Comparison of ENCODE assay signal across 18 cellular contexts in the genomic region with DNA sequence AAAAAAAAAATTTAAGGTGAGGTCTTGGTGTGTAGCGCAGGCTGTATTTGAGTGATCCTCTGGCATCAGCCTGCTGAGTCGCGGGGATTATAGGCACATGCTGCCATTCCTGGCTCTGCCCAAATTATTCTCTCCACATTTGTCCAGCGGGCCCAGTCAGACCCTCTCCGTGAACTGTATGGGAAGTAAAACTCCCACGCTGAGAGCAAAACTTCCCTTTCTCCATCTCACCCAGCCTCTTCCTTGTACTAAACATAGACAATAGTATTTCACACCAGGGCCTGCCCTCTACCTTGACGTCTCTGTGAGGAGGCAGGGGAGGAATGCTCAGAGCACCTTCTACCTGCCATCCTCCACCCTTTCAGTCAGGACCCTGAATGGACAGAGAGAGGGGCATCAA. TPM values are rescaled to one million over a fixed set of nuclear protein-coding genes. Genes with fewer than 3 reads are reported as not detected.
DNase-seq lines count a peak whose midpoint lies in the region; ATAC-seq and TF ChIP-seq lines count a peak whose summit lies in the region.
"Had no signal": no experiment of that assay in that cellular context is flagged by ENCODE, and none has a peak within 500 bp of the region (broad histone marks: within the 10 kb centered on the region; RNA-seq: fewer than 3 reads in every experiment).

No MANE protein-coding gene starts in this region.

- no peaks in the 10 kb centered on the region for H3K36me3 ChIP-seq in thyroid gland

- H3K27me3 ChIP-seq in thyroid gland: no peaks in the 10 kb centered on the region
- H3K27me3 ChIP-seq: BLaER1 treated with 17β-estradiol and CSF1 and Interleukin-3, amounts not matched to agents 10 nM and 100 nM had no signal

- H3K36me3 Mint-ChIP-seq in activated CD8-positive, alpha-beta T cell treated with anti-CD3 and anti-CD28 coated beads for 36 hours (ENCODE audit: low read depth): peaks cover 17% of the 10 kb centered on the region

- H3K27ac Mint-ChIP-seq in activated CD8-positive, alpha-beta T cell treated with anti-CD3 and anti-CD28 coated beads for 36 hours: no peak overlapping the region

- no peaks in the 10 kb centered on the region for H3K4me1 Mint-ChIP-seq in activated CD8-positive, alpha-beta T cell treated with anti-CD3 and anti-CD28 coated beads for 36 hours (ENCODE audit: low read depth)

- CTCF ChIA-PET in RWPE1 (lab: Yijun Ruan, JAX): no interaction called here
- CTCF ChIA-PET in activated CD8-positive, alpha-beta T cell treated with anti-CD3 and anti-CD28 coated beads for 36 hours (lab: Charles Lee): no interaction called here

- peak; percentile 7 for DNase-seq in SKM-1 treated with dmso at 0.1 percent for 144 hours (lab: John Stamatoyannopoulos, UW; ENCODE audit: unreplicated experiment)
- DNase-seq in SKM-1 (lab: John Stamatoyannopoulos, UW; ENCODE audit: unreplicated experiment): no peak
- DNase-seq in RWPE1 (ENCODE audit: low spot score): no peak
- peak; percentile 48 for DNase-seq in medulla oblongata (ENCODE audit: extremely low spot score)
- DNase-seq in thyroid gland: no peak
- DNase-seq in NCI-H1048 (lab: John Stamatoyannopoulos, UW): no peak
- DNase-seq in activated CD8-positive, alpha-beta T cell treated with anti-CD3 and anti-CD28 coated beads for 36 hours: no peak
- DNase-seq in iPS-NIHi11 (ENCODE audit: low spot score): no peak
- DNase-seq: DND-41, GOT3, KG1, NCI-H1105, NCI-H1694, NCI-H2227 treated with DMSO at 0.1 percent for 48 hours, NCI-H524, SHP77 had no signal

- H3K4me3 Mint-ChIP-seq in activated CD8-positive, alpha-beta T cell treated with anti-CD3 and anti-CD28 coated beads for 36 hours: no peak overlapping the region

- intact Hi-C loops in thyroid gland (cut with DNase I): no loop called here
- intact Hi-C loops in activated CD8-positive, alpha-beta T cell treated with anti-CD3 and anti-CD28 coated beads for 36 hours (cut with micrococcal nuclease): no loop called here

- POLR2A ChIA-PET in RWPE1 (lab: Yijun Ruan, JAX; ENCODE audit: low non-redundant PET): no interaction called here
- POLR2A ChIA-PET in activated CD8-positive, alpha-beta T cell treated with anti-CD3 and anti-CD28 coated beads for 36 hours (lab: Charles Lee): no interaction called here

- no peak for TF ChIP-seq POLR2A in thyroid gland (IDR thresholded peaks at IDR 0.05)

- H3K27me3 Mint-ChIP-seq in activated CD8-positive, alpha-beta T cell treated with anti-CD3 and anti-CD28 coated beads for 36 hours: no peaks in the 10 kb centered on the region

- TF ChIP-seq CTCF in RWPE1 (conservative IDR thresholded peaks at IDR 0.05; ENCODE audit: low read depth) (no peak), thyroid gland (IDR thresholded peaks at IDR 0.05) (no peak)
- no peak for TF ChIP-seq CTCF in activated CD8-positive, alpha-beta T cell treated with anti-CD3 and anti-CD28 coated beads for 36 hours (IDR thresholded peaks at IDR 0.05)

- peaks cover 2% of the 10 kb centered on the region for H3K9me3 Mint-ChIP-seq in activated CD8-positive, alpha-beta T cell treated with anti-CD3 and anti-CD28 coated beads for 36 hours

- peaks cover 5 to 19% of the 10 kb centered on the region in 2 donors for H3K4me1 ChIP-seq in thyroid gland

- no peaks in the 10 kb centered on the region for H3K9me3 ChIP-seq in thyroid gland

- H3K4me3 ChIP-seq in thyroid gland (replicated peaks in 1 of 3): no peak overlapping the region
- H3K4me3 ChIP-seq: BLaER1 treated with 17β-estradiol and CSF1 and Interleukin-3, amounts not matched to agents 10 nM and 100 nM; GM12878 had no signal

- 86 to 90% methylated on average over 7 of the region's 7 CpGs for WGBS in thyroid gland, 2 donors

- H3K27ac ChIP-seq in RWPE1 (peak overlapping the region; percentile 99), thyroid gland (peak overlapping the region; percentile 76 to 88 (median 82))
- H3K27ac ChIP-seq: BLaER1 treated with 17β-estradiol and CSF1 and Interleukin-3, amounts not matched to agents 10 nM and 100 nM had no signal

- no peak for ATAC-seq in activated CD8-positive, alpha-beta T cell treated with anti-CD3 and anti-CD28 coated beads for 36 hours
- ATAC-seq: GM12878 had no signal

RNA-seq across cellular contexts. Expression of a gene that starts 37.0 kb away (rescaled TPM):
- 10 to 100 TPM; 50.7 to 59.6 (median 54.4) TPM for total RNA-seq in thyroid gland
- 10 to 100 TPM; 49.2 to 50.4 TPM for total RNA-seq in activated CD8-positive, alpha-beta T cell treated with anti-CD3 and anti-CD28 coated beads for 36 hours

RNA-seq across cellular contexts. Expression of a gene that starts 37.2 kb away (rescaled TPM):
- 10 to 100 TPM in 1 of 4 donors, 1 to 10 TPM in 3; 6.7 to 11.6 (median 6.9) TPM for total RNA-seq in thyroid gland
- 1 to 10 TPM; 8.3 to 8.7 TPM for total RNA-seq in activated CD8-positive, alpha-beta T cell treated with anti-CD3 and anti-CD28 coated beads for 36 hours

RNA-seq across cellular contexts. Expression of a gene that starts 45.9 kb away (rescaled TPM):
- total RNA-seq in thyroid gland: 10 to 100 TPM in 3 of 4 donors, 1 to 10 TPM in 1; 6.9 to 17.5 (median 14.8) TPM
- total RNA-seq in activated CD8-positive, alpha-beta T cell treated with anti-CD3 and anti-CD28 coated beads for 36 hours: 1 to 10 TPM in 1 of 2 experiments, under 1 TPM in 1; 0.70 to 1.2 TPM
- total RNA-seq: GM12878 had no signal

RNA-seq across cellular contexts. Expression of a gene that starts 48.0 kb away (rescaled TPM):
- not detected for total RNA-seq in thyroid gland
- total RNA-seq in activated CD8-positive, alpha-beta T cell treated with anti-CD3 and anti-CD28 coated beads for 36 hours: not detected
- total RNA-seq: GM12878 had no signal

Comparison
In these comparisons a context has a peak if more than half of its experiments do, and no peak if none do; other contexts are left out.
1. DNase-seq: peak in SKM-1 treated with dmso at 0.1 percent for 144 hours (single experiment) and medulla oblongata (single experiment); none in SKM-1 (single experiment), RWPE1 (single experiment), thyroid gland (0 of 2), NCI-H1048 (single experiment), activated CD8-positive, alpha-beta T cell treated with anti-CD3 and anti-CD28 coated beads for 36 hours (single experiment) and iPS-NIHi11 (single experiment).